ENCODE assay signal across 39 cellular contexts in genomic region chrX:154315416-154315815, GRCh38. TPM values are rescaled to one million over a fixed set of nuclear protein-coding genes. Genes with fewer than 3 reads are reported as not detected.
"Had no signal": no experiment of that assay in that cellular context is flagged by ENCODE, and none has a peak within 500 bp of the region (broad histone marks: within the 10 kb centered on the region; RNA-seq: fewer than 3 reads in every experiment).

No MANE protein-coding gene starts in this region.

- H3K9me3 ChIP-seq: MG63 had no signal

- H3K27ac ChIP-seq: KMS-11 had no signal

- H3K27me3 ChIP-seq: MG63 had no signal

- DNase-seq: Karpas-422, Kasumi-1, KG1, MG63, MM.1S, MV-4-11, NCI-H1048, NCI-H1092, NCI-H1092 treated with DMSO at 0.1 percent for 48 hours, NCI-H1105, NCI-H1105 treated with DMSO at 0.1 percent for 48 hours, NCI-H1417, NCI-H1417 treated with DMSO at 0.1 percent for 48 hours, NCI-H1436, NCI-H1436 treated with DMSO at 0.1 percent for 48 hours, NCI-H146, NCI-H1694, NCI-H1694 treated with DMSO at 0.1 percent for 48 hours, NCI-H187, NCI-H187 treated with DMSO at 0.1 percent for 48 hours, NCI-H1930, NCI-H2029, NCI-H2029 treated with DMSO at 0.1 percent for 48 hours, NCI-H2081, NCI-H2081 treated with DMSO at 0.1 percent for 48 hours, NCI-H2107, NCI-H2171, NCI-H2171 treated with DMSO at 0.1 percent for 48 hours, NCI-H2227 treated with DMSO at 0.1 percent for 48 hours, NCI-H226, NCI-H345, NCI-H446, NCI-H446 treated with DMSO at 0.1 percent for 48 hours, NCI-H510A had no signal

- H3K4me2 ChIP-seq: KMS-11 had no signal

- H3K4me3 ChIP-seq: MG63 had no signal

- H3K36me3 ChIP-seq: MG63 had no signal

RNA-seq across cellular contexts. Expression of gene TKTL1, which starts 19.8 kb away (rescaled TPM):
- total RNA-seq: LHCN-M2, MCF 10A, NCI-H460 had no signal

RNA-seq across cellular contexts. Expression of gene TEX28, which starts 20.5 kb away (rescaled TPM):
- total RNA-seq: LHCN-M2, M059J, MCF 10A, NCI-H460 had no signal

RNA-seq across cellular contexts. Expression of gene OPN1MW3, which starts 58.0 kb away (rescaled TPM):
- total RNA-seq: LHCN-M2, M059J, MCF 10A, NCI-H460 had no signal
